Comparison of ENCODE assay signal across 11 cellular contexts in the genomic region with DNA sequence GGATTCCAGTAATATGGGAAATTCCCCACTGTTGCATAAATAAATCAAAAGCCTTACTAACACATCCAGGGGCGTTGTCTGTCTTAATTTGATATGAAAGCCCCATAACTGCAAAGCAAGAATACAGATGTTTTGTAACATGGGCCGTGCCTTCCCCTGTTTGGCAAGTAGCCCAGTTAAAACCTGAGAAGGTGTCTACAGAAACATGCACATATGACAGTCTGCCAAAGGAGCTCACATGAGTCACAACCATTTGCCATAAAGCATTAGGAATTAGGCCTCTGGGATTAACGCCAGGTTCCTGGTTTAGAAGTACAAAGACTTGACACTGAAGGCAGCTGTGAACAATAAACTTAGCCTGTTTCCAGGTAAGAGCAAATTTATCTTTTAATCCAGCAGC. TPM values are rescaled to one million over a fixed set of nuclear protein-coding genes. Genes with fewer than 3 reads are reported as not detected.
DNase-seq lines count a peak whose midpoint lies in the region; ATAC-seq and TF ChIP-seq lines count a peak whose summit lies in the region.
"Had no signal": no experiment of that assay in that cellular context is flagged by ENCODE, and none has a peak within 500 bp of the region (broad histone marks: within the 10 kb centered on the region; RNA-seq: fewer than 3 reads in every experiment).

No MANE protein-coding gene starts in this region.

- H3K9ac ChIP-seq in SK-N-SH: no peak overlapping the region
- no peak overlapping the region for H3K9ac ChIP-seq in neural progenitor cell

- H3K27ac ChIP-seq in SK-N-SH (ENCODE audit: low read depth in 2 of 2, low read length in 1 of 2) (no peak overlapping the region), neural progenitor cell (no peak overlapping the region)
- H3K27ac ChIP-seq: upper lobe of left lung had no signal

- no peak overlapping the region for H3K27ac Mint-ChIP-seq in neural progenitor cell
- no peak overlapping the region for H3K27ac Mint-ChIP-seq in chondrocyte (ENCODE audit: unreplicated experiment)
- H3K27ac Mint-ChIP-seq: activated T-helper 17 cell treated with anti-CD3 and anti-CD28 coated beads, Interleukin-2, amount 50 U/mL, for 72 hours had no signal

- H3K4me3 Mint-ChIP-seq in neural progenitor cell (no peak overlapping the region), chondrocyte (ENCODE audit: unreplicated experiment) (no peak overlapping the region)
- H3K4me3 Mint-ChIP-seq: activated T-helper 17 cell treated with anti-CD3 and anti-CD28 coated beads, Interleukin-2, amount 50 U/mL, for 72 hours had no signal

- H3K4me3 ChIP-seq in SK-N-SH (ENCODE audit: low read depth in 2 of 2, low read length in 1 of 2): no peak overlapping the region
- no peak overlapping the region for H3K4me3 ChIP-seq in fibroblast of villous mesenchyme (ENCODE audit: low read depth, low read length)
- no peak overlapping the region for H3K4me3 ChIP-seq in neural progenitor cell
- H3K4me3 ChIP-seq: upper lobe of left lung had no signal

- H3K79me2 ChIP-seq in SK-N-SH (ENCODE audit: insufficient read depth) (no peaks in the 10 kb centered on the region), neural progenitor cell (ENCODE audit: low read depth) (no peaks in the 10 kb centered on the region)

- WGBS in SK-N-SH (ENCODE audit: low lambda C conversion rate): 3% methylated on average over 3 of the region's 3 CpGs

- H3K4me2 ChIP-seq in SK-N-SH (no peak overlapping the region), neural progenitor cell (no peak overlapping the region)

- H3K27me3 ChIP-seq in SK-N-SH (ENCODE audit: insufficient read depth) (no peaks in the 10 kb centered on the region), neural progenitor cell (no peaks in the 10 kb centered on the region)
- H3K27me3 ChIP-seq: upper lobe of left lung had no signal

- H2AFZ ChIP-seq in SK-N-SH (ENCODE audit: low read depth): no peak overlapping the region
- no peak overlapping the region for H2AFZ ChIP-seq in neural progenitor cell (replicated peaks)

- POLR2A ChIA-PET in SK-N-SH (lab: Yijun Ruan, JAX): no interaction called here

- H3F3A ChIP-seq in SK-N-SH (replicated peaks; ENCODE audit: insufficient read depth): no peaks in the 10 kb centered on the region
- peaks cover 20% of the 10 kb centered on the region for H3F3A ChIP-seq in neural progenitor cell (ENCODE audit: low read depth)

- H3K27me3 Mint-ChIP-seq in neural progenitor cell (ENCODE audit: insufficient read depth, low read depth) (no peaks in the 10 kb centered on the region), chondrocyte (ENCODE audit: low read depth) (peaks cover 10% of the 10 kb centered on the region)

- H3K4me1 ChIP-seq in SK-N-SH (ENCODE audit: control insufficient read depth in 1 of 2, insufficient read depth in 2 of 2, low read depth in 1 of 2, low read length in 1 of 2) (no peaks in the 10 kb centered on the region; a peak in 1 of 4 replicates), neural progenitor cell (peaks cover 20% of the 10 kb centered on the region)
- H3K4me1 ChIP-seq: upper lobe of left lung had no signal

- TF ChIP-seq CTCF in AG09319 (IDR thresholded peaks at IDR 0.05; ENCODE audit: low read depth, low read length) (no peak), SK-N-SH (IDR thresholded peaks at IDR 0.05) (no peak), fibroblast of villous mesenchyme (IDR thresholded peaks at IDR 0.05; ENCODE audit: insufficient read depth, low read depth, low read length) (no peak), neural progenitor cell (IDR thresholded peaks at IDR 0.05) (no peak), chondrocyte (IDR thresholded peaks at IDR 0.05) (no peak)

- DNase-seq in AG09319 (ENCODE audit: extremely low read depth, low read depth) (peak; percentile 80), LoVo (ENCODE audit: low spot score) (peak; percentile 13), SK-N-SH (no peak), fibroblast of villous mesenchyme (ENCODE audit: low read depth) (peak; percentile 70), neural progenitor cell (ENCODE audit: low spot score) (no peak), chondrocyte (ENCODE audit: low spot score) (no peak)
- DNase-seq: C1 segment of cervical spinal cord had no signal

- no peaks in the 10 kb centered on the region for H3K9me2 ChIP-seq in SK-N-SH

- peaks cover 2% of the 10 kb centered on the region for H3K36me3 Mint-ChIP-seq in neural progenitor cell
- peaks cover 13% of the 10 kb centered on the region for H3K36me3 Mint-ChIP-seq in chondrocyte (ENCODE audit: low read depth)

- CTCF ChIA-PET in SK-N-SH (lab: Yijun Ruan, JAX): interaction anchor here (0.8 to 7.6 kb wide), 3 partner anchors 15 to 113 kb away, joined by 3 to 53 read pairs (median 5); no protein-coding TSS in a partner anchor

- no peaks in the 10 kb centered on the region for H3K4me1 Mint-ChIP-seq in neural progenitor cell
- peaks cover 3% of the 10 kb centered on the region for H3K4me1 Mint-ChIP-seq in chondrocyte (ENCODE audit: low read depth)
- H3K4me1 Mint-ChIP-seq: activated T-helper 17 cell treated with anti-CD3 and anti-CD28 coated beads, Interleukin-2, amount 50 U/mL, for 72 hours had no signal

- TF ChIP-seq EP300 in SK-N-SH (IDR thresholded peaks at IDR 0.05; ENCODE audit: borderline replicate concordance in 1 of 2, low read depth in 1 of 2, low read length in 1 of 2): no peak

- ATAC-seq in HG02852 (IDR thresholded peaks at IDR 0.05; ENCODE audit: unreplicated experiment) (no peak), GM21423 (IDR thresholded peaks at IDR 0.05; ENCODE audit: unreplicated experiment) (no peak)
- ATAC-seq: activated T-helper 17 cell treated with anti-CD3 and anti-CD28 coated beads, Interleukin-2, amount 50 U/mL, for 72 hours had no signal

- no peak for TF ChIP-seq RAD21 in SK-N-SH (IDR thresholded peaks at IDR 0.05; ENCODE audit: low read length)

- H3K36me3 ChIP-seq in SK-N-SH (replicated peaks in 1 of 2; ENCODE audit: control insufficient read depth in 1 of 2, insufficient read depth in 2 of 2, low read length in 1 of 2) (no peaks in the 10 kb centered on the region), neural progenitor cell (no peaks in the 10 kb centered on the region)
- H3K36me3 ChIP-seq: upper lobe of left lung had no signal

- peaks cover 28% of the 10 kb centered on the region for H3K9me3 Mint-ChIP-seq in neural progenitor cell
- peaks cover 31% of the 10 kb centered on the region for H3K9me3 Mint-ChIP-seq in chondrocyte (ENCODE audit: low read depth)

- H4K20me1 ChIP-seq in SK-N-SH (ENCODE audit: insufficient read depth) (no peaks in the 10 kb centered on the region), neural progenitor cell (ENCODE audit: low read depth) (no peaks in the 10 kb centered on the region)

- no peaks in the 10 kb centered on the region for H3K9me3 ChIP-seq in SK-N-SH
- H3K9me3 ChIP-seq in neural progenitor cell (ENCODE audit: low read depth): peaks cover 11% of the 10 kb centered on the region

TF ChIP-seq in SK-N-SH, 30 proteins besides CTCF, POLR2A, EP300 and RAD21:
- peak; percentile 38; the same call in 1 of the 2 replicates for TF ChIP-seq PBX3 (IDR thresholded peaks at IDR 0.05)
- TF ChIP-seq YY1 (IDR thresholded peaks at IDR 0.05; ENCODE audit: low read depth): no peak
- TF ChIP-seq TCF12 (IDR thresholded peaks at IDR 0.05): peak; percentile 76
- no peak for TF ChIP-seq RFX5 (IDR thresholded peaks at IDR 0.05; ENCODE audit: low read length)
- no peak for TF ChIP-seq RXRA (IDR thresholded peaks at IDR 0.05; ENCODE audit: borderline replicate concordance, low read depth)
- no peak for TF ChIP-seq FOXJ3 (CRISPR knock-in tag; IDR thresholded peaks at IDR 0.05)
- peak; percentile 52 for TF ChIP-seq JUND (IDR thresholded peaks at IDR 0.05)
- TF ChIP-seq NFIC (IDR thresholded peaks at IDR 0.05; ENCODE audit: borderline replicate concordance): peak; percentile 92
- no peak for TF ChIP-seq ZBTB33 (IDR thresholded peaks at IDR 0.05; ENCODE audit: borderline replicate concordance, low read depth)
- TF ChIP-seq FOSL2 (IDR thresholded peaks at IDR 0.05; ENCODE audit: borderline replicate concordance, low read depth): peak; percentile 52; the same call in 1 of the 2 replicates
TF ChIP-seq in SK-N-SH: peak in this region for 5.

RNA-seq across cellular contexts. Expression of gene LONRF2, which starts 43.1 kb away (rescaled TPM):
- 2.0 and 2.4 TPM in 2 replicates for polyA plus RNA-seq in SK-N-SH (2012; rRNA removed)
- polyA plus RNA-seq in SK-N-SH (2012; cell fraction: cytosol; rRNA removed): 2.0 and 2.1 TPM in 2 replicates
- polyA plus RNA-seq in SK-N-SH (2012; cell fraction: nucleus; rRNA removed): 5.3 and 6.6 TPM in 2 replicates
- total RNA-seq in fibroblast of villous mesenchyme (0.32 and 1.3 TPM in 2 replicates), neural progenitor cell (ENCODE audit: low replicate concordance) (0.34 and 0.37 TPM in 2 replicates), chondrocyte (1.7 to 1.8 TPM (median 1.7 TPM) in 3 replicates)

RNA-seq across cellular contexts. Expression of gene CHST10, which starts 52.0 kb away (rescaled TPM):
- polyA plus RNA-seq in SK-N-SH (2012; rRNA removed): 17.6 and 20.0 TPM in 2 replicates
- 13.6 and 16.4 TPM in 2 replicates for polyA plus RNA-seq in SK-N-SH (2012; cell fraction: cytosol; rRNA removed)
- 14.5 and 20.3 TPM in 2 replicates for polyA plus RNA-seq in SK-N-SH (2012; cell fraction: nucleus; rRNA removed)
- total RNA-seq in fibroblast of villous mesenchyme (8.6 and 12.2 TPM in 2 replicates), neural progenitor cell (ENCODE audit: low replicate concordance) (27.3 and 28.1 TPM in 2 replicates), chondrocyte (9.8 to 11.1 TPM (median 10.8 TPM) in 3 replicates)

Comparison
In these comparisons a context has a peak if more than half of its experiments do, and no peak if none do; other contexts are left out.
1. DNase-seq: peak in AG09319 (single experiment), LoVo (single experiment) and fibroblast of villous mesenchyme (single experiment); none in SK-N-SH (single experiment), neural progenitor cell (single experiment) and chondrocyte (single experiment).